Comparison of ENCODE assay signal across 20 cellular contexts in the genomic region with DNA sequence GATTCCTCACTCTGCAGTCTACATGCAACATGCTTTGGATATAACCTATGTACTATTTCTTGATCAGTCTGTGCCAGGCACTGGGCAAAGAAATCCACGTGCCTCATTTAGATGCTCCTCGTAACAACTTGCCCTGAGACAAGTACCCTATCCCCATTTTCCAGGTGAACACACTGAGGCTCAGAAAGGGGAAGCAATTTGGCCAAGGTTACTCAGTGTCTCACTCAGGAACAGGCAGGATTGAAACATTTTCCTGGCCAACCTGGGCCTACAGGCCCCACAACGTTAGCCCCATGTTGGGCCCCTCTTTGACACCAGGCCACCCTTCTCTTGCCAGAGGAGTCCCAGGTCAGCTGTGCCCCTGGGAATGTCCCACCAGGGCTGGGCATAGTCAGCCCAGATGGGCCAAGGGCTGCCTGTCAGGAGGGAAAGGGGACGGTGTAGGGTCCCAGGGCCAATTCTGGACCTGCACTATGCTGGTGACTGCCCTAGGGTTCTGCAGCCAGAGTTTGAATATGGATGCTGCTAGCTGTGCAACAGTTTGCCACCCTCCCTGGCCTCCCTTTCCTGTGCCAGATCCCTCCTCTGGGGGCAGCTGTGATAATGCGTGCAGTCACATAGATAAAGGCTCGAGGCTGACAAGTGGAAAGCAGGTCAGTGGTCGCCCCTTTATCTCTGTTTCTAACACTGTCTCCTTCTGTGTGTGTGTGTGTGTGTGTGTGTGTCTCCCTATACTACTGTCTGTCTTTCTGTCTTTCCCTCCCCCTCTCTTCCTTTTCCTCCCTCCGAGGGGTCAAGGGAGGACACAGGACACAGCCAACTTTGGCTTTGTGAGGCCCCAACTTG. TPM values are rescaled to one million over a fixed set of nuclear protein-coding genes. Genes with fewer than 3 reads are reported as not detected.
A peak's percentile ranks its signal among the peaks of the same experiment; 100 is the strongest.
DNase-seq lines count a peak whose midpoint lies in the region; ATAC-seq and TF ChIP-seq lines count a peak whose summit lies in the region.
"Had no signal": no experiment of that assay in that cellular context is flagged by ENCODE, and none has a peak within 500 bp of the region (broad histone marks: within the 10 kb centered on the region; RNA-seq: fewer than 3 reads in every experiment).

No MANE protein-coding gene starts in this region.

- peak; percentile 50 to 62 (median 58) for ATAC-seq in right lobe of liver
- no peak for ATAC-seq in CD4-positive, alpha-beta T cell (ENCODE audit: poor library complexity)
- ATAC-seq in HG03354 (IDR thresholded peaks at IDR 0.05; ENCODE audit: poor library complexity, severe bottlenecking, unreplicated experiment): no peak
- ATAC-seq: foreskin keratinocyte, Panc1 had no signal

- no peak overlapping the region for H3K27ac Mint-ChIP-seq in chondrocyte (ENCODE audit: unreplicated experiment)
- no peak overlapping the region for H3K27ac Mint-ChIP-seq in CD4-positive, alpha-beta T cell
- no peak overlapping the region for H3K27ac Mint-ChIP-seq in activated CD4-positive, alpha-beta T cell treated with anti-CD3 and anti-CD28 coated beads, Interleukin-2, amount 10 ng/mL, durations not matched to agents 24 days and 14 days
- H3K27ac Mint-ChIP-seq: CD4-positive, alpha-beta memory T cell had no signal

- H3K27me3 ChIP-seq in BE2C (no peaks in the 10 kb centered on the region), right lobe of liver (no peaks in the 10 kb centered on the region)
- H3K27me3 ChIP-seq in CD4-positive, alpha-beta T cell (ENCODE audit: control insufficient read depth, insufficient read depth, low read length): no peaks in the 10 kb centered on the region
- H3K27me3 ChIP-seq: stomach had no signal

- H3K9me3 Mint-ChIP-seq in chondrocyte (ENCODE audit: low read depth): no peaks in the 10 kb centered on the region
- no peaks in the 10 kb centered on the region for H3K9me3 Mint-ChIP-seq in CD4-positive, alpha-beta T cell
- H3K9me3 Mint-ChIP-seq in activated CD4-positive, alpha-beta T cell treated with anti-CD3 and anti-CD28 coated beads, Interleukin-2, amount 10 ng/mL, durations not matched to agents 24 days and 14 days: no peaks in the 10 kb centered on the region

- TF ChIP-seq CTCF in BE2C (IDR thresholded peaks at IDR 0.05; ENCODE audit: low read depth, low read length) (0 out of 2 replicates have a peak, but pooled peaks have one; percentile 8), chondrocyte (IDR thresholded peaks at IDR 0.05) (no peak), right lobe of liver (IDR thresholded peaks at IDR 0.05) (no peak), lower leg skin (IDR thresholded peaks at IDR 0.05) (no peak)
- no peak for TF ChIP-seq CTCF in CD4-positive, alpha-beta T cell (IDR thresholded peaks at IDR 0.05)

- peaks cover 6% of the 10 kb centered on the region; the same call in 1 of the 2 replicates for H3K4me1 ChIP-seq in BE2C
- no peaks in the 10 kb centered on the region for H3K4me1 ChIP-seq in right lobe of liver
- H3K4me1 ChIP-seq: foreskin keratinocyte, prostate gland had no signal

- H3K36me3 Mint-ChIP-seq in chondrocyte (ENCODE audit: low read depth): no peaks in the 10 kb centered on the region
- H3K36me3 Mint-ChIP-seq in CD4-positive, alpha-beta T cell (ENCODE audit: low read depth): no peaks in the 10 kb centered on the region
- H3K36me3 Mint-ChIP-seq in activated CD4-positive, alpha-beta T cell treated with anti-CD3 and anti-CD28 coated beads, Interleukin-2, amount 10 ng/mL, durations not matched to agents 24 days and 14 days (ENCODE audit: low read depth): no peaks in the 10 kb centered on the region

- intact Hi-C loops in right lobe of liver (cut with DNase I) (no loop called here), lower leg skin (cut with DNase I; ENCODE audit: low total_unique reads) (no loop called here)
- intact Hi-C loops in CD4-positive, alpha-beta T cell (cut with DNase I, micrococcal nuclease): no loop called here
- intact Hi-C loops in activated CD4-positive, alpha-beta T cell treated with anti-CD3 and anti-CD28 coated beads, Interleukin-2, amount 10 ng/mL, durations not matched to agents 24 days and 14 days (cut with micrococcal nuclease): no loop called here

- H3K4me3 ChIP-seq in BE2C (ENCODE audit: low read depth, low read length): no peak overlapping the region
- H3K4me3 ChIP-seq in right lobe of liver: no peak overlapping the region
- no peak overlapping the region for H3K4me3 ChIP-seq in lower leg skin (ENCODE audit: low read depth, poor library complexity, severe bottlenecking)
- H3K4me3 ChIP-seq: GM23248, lower lobe of right lung, prostate gland, stomach had no signal

- no peaks in the 10 kb centered on the region for H3K9me3 ChIP-seq in BE2C
- no peaks in the 10 kb centered on the region for H3K9me3 ChIP-seq in right lobe of liver
- no peaks in the 10 kb centered on the region for H3K9me3 ChIP-seq in CD4-positive, alpha-beta T cell (ENCODE audit: control insufficient read depth, low read length)
- H3K9me3 ChIP-seq: lower lobe of right lung, prostate gland had no signal

- H3K4me3 Mint-ChIP-seq in chondrocyte (ENCODE audit: unreplicated experiment): no peak overlapping the region
- H3K4me3 Mint-ChIP-seq in CD4-positive, alpha-beta T cell: no peak overlapping the region
- no peak overlapping the region for H3K4me3 Mint-ChIP-seq in activated CD4-positive, alpha-beta T cell treated with anti-CD3 and anti-CD28 coated beads, Interleukin-2, amount 10 ng/mL, durations not matched to agents 24 days and 14 days
- H3K4me3 Mint-ChIP-seq: CD4-positive, alpha-beta memory T cell had no signal

- peaks cover 3% of the 10 kb centered on the region for H3K27me3 Mint-ChIP-seq in chondrocyte (ENCODE audit: low read depth)
- H3K27me3 Mint-ChIP-seq in CD4-positive, alpha-beta T cell: peaks cover 4% of the 10 kb centered on the region
- H3K27me3 Mint-ChIP-seq in activated CD4-positive, alpha-beta T cell treated with anti-CD3 and anti-CD28 coated beads, Interleukin-2, amount 10 ng/mL, durations not matched to agents 24 days and 14 days: peaks cover 24% of the 10 kb centered on the region

- CTCF ChIA-PET in CD4-positive, alpha-beta T cell (lab: Charles Lee): no interaction called here

- DNase-seq in BE2C (peak; percentile 52), HUDEP-2 (lab: John Stamatoyannopoulos, UW; ENCODE audit: unreplicated experiment in 76 of 76) (peak in 74 of 76 experiments; percentile 58 to 97 (median 91)), chondrocyte (ENCODE audit: low spot score) (peak; percentile 34), right lobe of liver (peak in 1 of 3 donors; percentile 36), lower leg skin (ENCODE audit: low spot score in 2 of 2) (no peak)
- DNase-seq in CD4-positive, alpha-beta T cell: no peak
- no peak for DNase-seq in activated CD4-positive, alpha-beta T cell treated with anti-CD3 and anti-CD28 coated beads, Interleukin-2, amount 10 ng/mL, durations not matched to agents 24 days and 14 days
- DNase-seq: CD4-positive, alpha-beta memory T cell; foreskin keratinocyte; GM23248; NCI-H1092; NCI-H2171; NCI-H774; stimulated activated CD4-positive, alpha-beta T cell treated with anti-CD3 and anti-CD28 coated beads, Interleukin-15, amount 100 ng/mL, for 24 hours; stomach; WERI-Rb-1 had no signal

- peaks cover 3% of the 10 kb centered on the region for H3K4me1 Mint-ChIP-seq in chondrocyte (ENCODE audit: low read depth)
- H3K4me1 Mint-ChIP-seq in CD4-positive, alpha-beta T cell (ENCODE audit: low read depth): no peaks in the 10 kb centered on the region
- no peaks in the 10 kb centered on the region for H3K4me1 Mint-ChIP-seq in activated CD4-positive, alpha-beta T cell treated with anti-CD3 and anti-CD28 coated beads, Interleukin-2, amount 10 ng/mL, durations not matched to agents 24 days and 14 days
- H3K4me1 Mint-ChIP-seq: CD4-positive, alpha-beta memory T cell had no signal

- TF ChIP-seq POLR2A in right lobe of liver (IDR thresholded peaks at IDR 0.05): no peak
- no peak for TF ChIP-seq POLR2A in lower leg skin (IDR thresholded peaks at IDR 0.05)

- POLR2A ChIA-PET in CD4-positive, alpha-beta T cell (lab: Charles Lee): no interaction called here

- H3K27ac ChIP-seq in right lobe of liver: no peak overlapping the region
- no peak overlapping the region for H3K27ac ChIP-seq in CD4-positive, alpha-beta T cell (ENCODE audit: low read depth, low read length)
- H3K27ac ChIP-seq: foreskin keratinocyte, GM23248, lower lobe of right lung, prostate gland, stomach, WERI-Rb-1 had no signal

- WGBS in right lobe of liver (ENCODE audit: insufficient coverage, low coverage, low lambda C conversion rate, missing lambda C conversion rate): 71% methylated on average over 5 of the region's 8 CpGs
- 76 to 84% methylated on average over 8 of the region's 8 CpGs for WGBS in lower leg skin, 2 donors

- H3K36me3 ChIP-seq in BE2C (no peaks in the 10 kb centered on the region), right lobe of liver (no peaks in the 10 kb centered on the region)
- H3K36me3 ChIP-seq: lower lobe of right lung, prostate gland, stomach, WERI-Rb-1 had no signal

RNA-seq across cellular contexts. Expression of gene EMID1, which starts 10.4 kb away (rescaled TPM):
- 0.97 TPM for polyA plus RNA-seq in BE2C (2012; ENCODE audit: insufficient read depth, insufficient read length, low read depth)
- total RNA-seq in chondrocyte (0.33 to 0.41 TPM in 2 of 3 replicates, not detected in the other), right lobe of liver (1 to 10 TPM; 1.1 to 2.7 (median 1.5) TPM), lower leg skin (1 to 10 TPM; 2.8 to 4.8 (median 3.6) TPM)
- not detected for total RNA-seq in CD4-positive, alpha-beta T cell
- not detected in 2 replicates for total RNA-seq in activated CD4-positive, alpha-beta T cell treated with anti-CD3 and anti-CD28 coated beads, Interleukin-2, amount 10 ng/mL, durations not matched to agents 24 days and 14 days
- total RNA-seq: CD4-positive, alpha-beta memory T cell; foreskin keratinocyte; GM23248 had no signal
- polyA plus RNA-seq: foreskin keratinocyte, GM23248 had no signal

Comparison
In these comparisons a context has a peak if more than half of its experiments do, and no peak if none do; other contexts are left out.
1. DNase-seq: peak in BE2C (single experiment), HUDEP-2 (74 of 76) and chondrocyte (single experiment); none in lower leg skin (0 of 2), CD4-positive, alpha-beta T cell (0 of 10) and activated CD4-positive, alpha-beta T cell treated with anti-CD3 and anti-CD28 coated beads, Interleukin-2, amount 10 ng/mL, durations not matched to agents 24 days and 14 days (single experiment).
2. ATAC-seq: peak in right lobe of liver (4 of 4); none in CD4-positive, alpha-beta T cell (single experiment) and HG03354 (single experiment).